ENCODE assay signal across 1 cellular context in genomic region chr13:50309872-50310594, GRCh38.
TF ChIP-seq lines count a peak whose summit lies in the region.

No MANE protein-coding gene starts in this region.

TF ChIP-seq in WTC11, 78 proteins besides CTCF, POLR2A, EP300 and RAD21 (continued from another document):
- TF ChIP-seq ARID4B (CRISPR knock-in tag; IDR thresholded peaks at IDR 0.05; ENCODE audit: borderline replicate concordance), result no peak
- TF ChIP-seq, protein P1, sequence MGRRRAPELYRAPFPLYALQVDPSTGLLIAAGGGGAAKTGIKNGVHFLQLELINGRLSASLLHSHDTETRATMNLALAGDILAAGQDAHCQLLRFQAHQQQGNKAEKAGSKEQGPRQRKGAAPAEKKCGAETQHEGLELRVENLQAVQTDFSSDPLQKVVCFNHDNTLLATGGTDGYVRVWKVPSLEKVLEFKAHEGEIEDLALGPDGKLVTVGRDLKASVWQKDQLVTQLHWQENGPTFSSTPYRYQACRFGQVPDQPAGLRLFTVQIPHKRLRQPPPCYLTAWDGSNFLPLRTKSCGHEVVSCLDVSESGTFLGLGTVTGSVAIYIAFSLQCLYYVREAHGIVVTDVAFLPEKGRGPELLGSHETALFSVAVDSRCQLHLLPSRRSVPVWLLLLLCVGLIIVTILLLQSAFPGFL (CRISPR knock-in tag; IDR thresholded peaks at IDR 0.05; ENCODE audit: borderline replicate concordance), result no peak
